Comparison of ENCODE assay signal across 12 cellular contexts in the genomic region with DNA sequence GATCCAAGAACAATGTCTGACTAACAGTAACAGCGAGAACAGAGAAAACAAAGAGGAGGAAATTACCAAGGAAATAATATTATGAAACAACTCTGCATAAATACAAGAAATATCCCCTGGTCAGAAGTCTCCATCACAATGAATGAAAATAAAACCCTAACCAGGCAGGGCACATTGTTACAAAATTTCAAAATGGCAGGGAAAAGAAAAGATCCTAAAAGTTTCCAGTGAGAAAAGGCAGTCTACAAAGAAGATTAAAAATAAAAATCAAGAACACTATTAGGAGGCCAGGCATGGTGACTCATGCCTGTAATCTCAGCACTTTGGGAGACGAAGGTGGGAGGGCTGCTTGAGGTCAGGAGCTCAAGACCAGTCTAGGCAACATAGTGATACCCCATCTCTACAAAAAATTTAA. TPM values are rescaled to one million over a fixed set of nuclear protein-coding genes. Genes with fewer than 3 reads are reported as not detected.
A peak's percentile ranks its signal among the peaks of the same experiment; 100 is the strongest.
DNase-seq lines count a peak whose midpoint lies in the region; ATAC-seq and TF ChIP-seq lines count a peak whose summit lies in the region.
"Had no signal": no experiment of that assay in that cellular context is flagged by ENCODE, and none has a peak within 500 bp of the region (broad histone marks: within the 10 kb centered on the region; RNA-seq: fewer than 3 reads in every experiment).

No MANE protein-coding gene starts in this region.

- H3K23ac ChIP-seq in IMR-90 (ENCODE audit: low read depth, low read length), result no peak overlapping the region

- ATAC-seq in IMR-90 (ENCODE audit: low read depth), result peak; percentile 28; the same call in 1 of the 2 replicates
- ATAC-seq in right cardiac atrium, result peak in 1 of 2 donors; percentile 67
- ATAC-seq in HG02938 (IDR thresholded peaks at IDR 0.05; ENCODE audit: unreplicated experiment), result no peak
- ATAC-seq in GM21786 (IDR thresholded peaks at IDR 0.05; ENCODE audit: unreplicated experiment), result no peak

- no peak overlapping the region for H4K91ac ChIP-seq in IMR-90 (ENCODE audit: insufficient read depth, low read depth, low read length)

- CTCF ChIA-PET in IMR-90 (lab: Yijun Ruan, JAX), result no interaction called here

- BruUV-seq in IMR-90 (replicated peaks; lab: Mats Ljungman, UMichigan), result no TSS peak

- H2AK9ac ChIP-seq in IMR-90 (replicated peaks; ENCODE audit: low read depth, low read length, poor library complexity), result no peak overlapping the region

- no peak for TF ChIP-seq POLR2A in IMR-90 (IDR thresholded peaks at IDR 0.05; ENCODE audit: low read depth, low read length)

- no peak overlapping the region for H3K56ac ChIP-seq in IMR-90 (ENCODE audit: extremely low read depth, insufficient read depth, low read length)

- dilution Hi-C loops in IMR-90 (cut with HindIII; ENCODE audit: low sequenced_read_pairs, unreplicated experiment), result no loop called here

- no peak for TF ChIP-seq CTCF in IMR-90 (conservative IDR thresholded peaks at IDR 0.05; ENCODE audit: low read depth, low read length)
- no peak for TF ChIP-seq CTCF in brain microvascular endothelial cell (IDR thresholded peaks at IDR 0.05; ENCODE audit: low read depth, low read length, missing control alignments)

- intact Hi-C loops in IMR-90 (cut with micrococcal nuclease) (no loop called here), right cardiac atrium (cut with DNase I) (no loop called here)

- H3K9ac ChIP-seq in IMR-90 (ENCODE audit: low read depth, low read length), result no peak overlapping the region

- H2AK5ac ChIP-seq in IMR-90 (ENCODE audit: low read depth, low read length), result no peak overlapping the region

- TF ChIP-seq RAD21 in IMR-90 (IDR thresholded peaks at IDR 0.05; ENCODE audit: low read length), result no peak

- H2BK15ac ChIP-seq in IMR-90 (ENCODE audit: low read depth, low read length), result 0 out of 3 replicates have a peak overlapping the region, but pooled peaks have one; percentile 47

- in situ Hi-C loops in IMR-90 (cut with MboI; ENCODE audit: low sequenced_read_pairs) (no loop called here), brain microvascular endothelial cell (cut with HindIII; ENCODE audit: low pct_ligation_motif_present, low sequenced_read_pairs) (no loop called here)

- H3K4me1 ChIP-seq in IMR-90 (ENCODE audit: control insufficient read depth, insufficient read depth, low read length) (peaks cover 13% of the 10 kb centered on the region), right cardiac atrium (ENCODE audit: control insufficient read depth, insufficient read depth, low read length) (peaks cover 9% of the 10 kb centered on the region)

- peak overlapping the region; percentile 44; the same call in 1 of the 2 replicates for H3K4me2 ChIP-seq in IMR-90 (ENCODE audit: low read depth, low read length)

- peak overlapping the region; percentile 46; the same call in 1 of the 2 replicates for H3K14ac ChIP-seq in IMR-90 (replicated peaks; ENCODE audit: low read depth, low read length)

- no peak overlapping the region for H3K27ac ChIP-seq in IMR-90 (ENCODE audit: insufficient read depth, low read length)
- peak overlapping the region; percentile 53 for H3K27ac ChIP-seq in brain microvascular endothelial cell
- H3K27ac ChIP-seq in right cardiac atrium (ENCODE audit: low read length), result peak overlapping the region; percentile 37
- H3K27ac ChIP-seq: cardiac muscle cell had no signal

- POLR2A ChIA-PET in IMR-90 (lab: Charles Lee; ENCODE audit: unreplicated experiment), result no interaction called here

- no peak overlapping the region for H2BK120ac ChIP-seq in IMR-90 (ENCODE audit: low read depth, low read length)

- H3K4me3 ChIP-seq in IMR-90 (ENCODE audit: insufficient read depth, low read depth, low read length) (no peak overlapping the region), brain microvascular endothelial cell (ENCODE audit: low read depth, low read length) (no peak overlapping the region), right cardiac atrium (ENCODE audit: low read length) (no peak overlapping the region)
- H3K4me3 ChIP-seq: cardiac muscle cell had no signal

- peaks cover 15 to 53% of the 10 kb centered on the region in 2 experiments for H3K79me1 ChIP-seq in IMR-90 (ENCODE audit: low read depth in 1 of 2, low read length in 2 of 2)

- H3K4ac ChIP-seq in IMR-90 (ENCODE audit: low read depth, low read length), result 0 out of 2 replicates have a peak overlapping the region, but pooled peaks have one; percentile 18

- no peak overlapping the region; the same call in 1 of the 2 replicates for H3K18ac ChIP-seq in IMR-90 (ENCODE audit: low read depth, low read length)

- no peak overlapping the region for H4K5ac ChIP-seq in IMR-90 (ENCODE audit: low read depth, low read length)

- WGBS in IMR-90 (ENCODE audit: extremely low coverage in 2 of 2, insufficient read length in 1 of 2), 2 experiments, result no CpG with 5 or more reads among the region's 2 CpGs
- WGBS in right cardiac atrium, result 40% methylated on average over 2 of the region's 2 CpGs

- H2AFZ ChIP-seq in IMR-90 (replicated peaks; ENCODE audit: low read length, poor library complexity), result no peak overlapping the region

- H2BK20ac ChIP-seq in IMR-90 (ENCODE audit: low read depth, low read length), result no peak overlapping the region

- peaks cover 12% of the 10 kb centered on the region for H3K9me1 ChIP-seq in IMR-90 (ENCODE audit: insufficient read depth, low read length)

- H3K36me3 ChIP-seq in IMR-90 (ENCODE audit: control insufficient read depth, insufficient read depth, low read length), result peaks cover 21% of the 10 kb centered on the region
- H3K36me3 ChIP-seq in brain microvascular endothelial cell (replicated peaks), result peaks cover 17% of the 10 kb centered on the region

- peak overlapping the region; percentile 81 for H2BK5ac ChIP-seq in IMR-90 (ENCODE audit: low read depth, low read length, poor library complexity, severe bottlenecking)

- no peaks in the 10 kb centered on the region for H3K9me3 ChIP-seq in IMR-90 (ENCODE audit: control insufficient read depth, insufficient read depth, low read length)
- H3K9me3 ChIP-seq in right cardiac atrium (ENCODE audit: control insufficient read depth, low read length), result no peaks in the 10 kb centered on the region

- peak; percentile 57 for DNase-seq in IMR-90
- DNase-seq in brain microvascular endothelial cell, result peak; percentile 68
- no peak for DNase-seq in right cardiac atrium
- peak; percentile 25 for DNase-seq in stromal cell of bone marrow (ENCODE audit: low read depth)
- DNase-seq in NCI-H524 treated with DMSO at 0.1 percent for 48 hours (lab: John Stamatoyannopoulos, UW), result no peak
- DNase-seq in anterior cingulate cortex (lab: John Stamatoyannopoulos, UW), result no peak
- DNase-seq: activated CD4-positive, alpha-beta T cell treated with anti-CD3 and anti-CD28 coated beads, Interleukin-2, amount 50 U/mL, for 48 hours; retina had no signal

- H4K20me1 ChIP-seq in IMR-90 (ENCODE audit: insufficient read depth, low read length), result peaks cover 43% of the 10 kb centered on the region

- H3K27me3 ChIP-seq in IMR-90 (ENCODE audit: control insufficient read depth, insufficient read depth, low read length) (no peaks in the 10 kb centered on the region), brain microvascular endothelial cell (replicated peaks) (no peaks in the 10 kb centered on the region), right cardiac atrium (ENCODE audit: control insufficient read depth, insufficient read depth) (no peaks in the 10 kb centered on the region)
- H3K27me3 ChIP-seq: cardiac muscle cell had no signal

- H4K8ac ChIP-seq in IMR-90 (ENCODE audit: low read depth in 2 of 2, low read length in 2 of 2), result no peak overlapping the region

TF ChIP-seq in IMR-90, 13 proteins besides CTCF, POLR2A, EP300 and RAD21:
- TF ChIP-seq FOS (IDR thresholded peaks at IDR 0.05; ENCODE audit: low read depth, low read length) (peak; percentile 65), RCOR1 (IDR thresholded peaks at IDR 0.05; ENCODE audit: insufficient replicate concordance, low read length) (peak; percentile 14), MXI1 (IDR thresholded peaks at IDR 0.05; ENCODE audit: borderline replicate concordance, low read depth, low read length) (no peak)

RNA-seq across cellular contexts. Expression of gene FERMT2, which starts 47.9 kb away (rescaled TPM):
- total RNA-seq in IMR-90 (2012; rRNA removed) (217 and 229 TPM in 2 replicates), right cardiac atrium (100 to 1,000 TPM; 102 to 180 (median 117) TPM)
- polyA plus RNA-seq in IMR-90 (2012; rRNA removed) (122 and 131 TPM in 2 replicates), right cardiac atrium (48.8 TPM)
- polyA plus RNA-seq in IMR-90 (2012; cell fraction: cytosol; rRNA removed), result 36.4 and 49.9 TPM in 2 replicates
- 27.9 and 176 TPM in 2 replicates for polyA plus RNA-seq in IMR-90 (2012; cell fraction: nucleus; rRNA removed; ENCODE audit: low replicate concordance)
- polyA plus RNA-seq: CD14-positive monocyte had no signal

Comparison
In these comparisons a context has a peak if more than half of its experiments do, and no peak if none do; other contexts are left out.
1. DNase-seq: peak in IMR-90 (single experiment), brain microvascular endothelial cell (single experiment) and stromal cell of bone marrow (single experiment); none in right cardiac atrium (0 of 3), NCI-H524 treated with DMSO at 0.1 percent for 48 hours (single experiment) and anterior cingulate cortex (0 of 58).